Comparison of ENCODE assay signal across 8 cellular contexts in the genomic region with DNA sequence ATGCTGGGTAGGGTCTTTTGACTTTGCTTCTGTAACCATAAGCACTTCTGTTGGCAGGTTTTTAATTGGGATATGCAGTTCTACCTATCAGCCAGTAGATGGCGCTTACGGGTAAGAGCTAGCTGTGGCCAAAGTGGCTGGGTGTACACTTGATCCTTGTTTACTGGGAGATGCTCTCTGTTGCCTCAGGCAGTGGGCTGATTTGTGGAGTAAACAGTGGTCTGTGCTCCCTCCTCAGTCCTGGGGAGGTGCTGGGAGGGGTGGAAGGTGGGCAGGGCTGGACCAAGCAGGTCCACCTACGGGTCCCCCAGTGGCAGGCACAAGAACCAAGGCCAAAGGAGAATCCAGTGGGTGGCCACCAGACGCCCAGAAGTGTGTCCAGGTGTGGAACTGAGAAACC. TPM values are rescaled to one million over a fixed set of nuclear protein-coding genes. Genes with fewer than 3 reads are reported as not detected.
A peak's percentile ranks its signal among the peaks of the same experiment; 100 is the strongest.
DNase-seq lines count a peak whose midpoint lies in the region; ATAC-seq, FAIRE-seq and TF ChIP-seq lines count a peak whose summit lies in the region.

No MANE protein-coding gene starts in this region.

- H3K9me3 ChIP-seq in Karpas-422 (ENCODE audit: low read length): no peaks in the 10 kb centered on the region

- H3K27ac ChIP-seq in Karpas-422 (ENCODE audit: low read length): peak overlapping the region; percentile 25; the same call in 1 of the 2 replicates

- ATAC-seq in GM19463 (IDR thresholded peaks at IDR 0.05; ENCODE audit: unreplicated experiment): no peak

- H3K4me1 Mint-ChIP-seq in activated naive CD4-positive, alpha-beta T cell treated with anti-CD3 and anti-CD28 coated beads for 36 hours (ENCODE audit: low read depth): no peaks in the 10 kb centered on the region

- no peaks in the 10 kb centered on the region for H3K27me3 ChIP-seq in Karpas-422 (ENCODE audit: low read length)

- H3K4me3 ChIP-seq in Karpas-422 (ENCODE audit: low read length) (no peak overlapping the region), fibroblast of pulmonary artery (replicated peaks; ENCODE audit: low read depth, low read length) (no peak overlapping the region)

- H3K9me2 ChIP-seq in Karpas-422 (replicated peaks; ENCODE audit: insufficient read depth, low read length): no peaks in the 10 kb centered on the region

- no peak overlapping the region for H3K4me2 ChIP-seq in Karpas-422 (ENCODE audit: low read depth, low read length, poor library complexity, severe bottlenecking)

- H3K4me3 Mint-ChIP-seq in activated naive CD4-positive, alpha-beta T cell treated with anti-CD3 and anti-CD28 coated beads for 36 hours: no peak overlapping the region

- no peak overlapping the region for H3K27ac Mint-ChIP-seq in activated naive CD4-positive, alpha-beta T cell treated with anti-CD3 and anti-CD28 coated beads for 36 hours

- peaks cover 26% of the 10 kb centered on the region for H3K36me3 Mint-ChIP-seq in activated naive CD4-positive, alpha-beta T cell treated with anti-CD3 and anti-CD28 coated beads for 36 hours (ENCODE audit: low read depth)

- peaks cover 25% of the 10 kb centered on the region for H3K9me3 Mint-ChIP-seq in activated naive CD4-positive, alpha-beta T cell treated with anti-CD3 and anti-CD28 coated beads for 36 hours

- no peak overlapping the region for H2AFZ ChIP-seq in Karpas-422 (ENCODE audit: low read length)

- H3K4me1 ChIP-seq in Karpas-422 (ENCODE audit: low read length): peaks cover 15% of the 10 kb centered on the region

- CTCF ChIA-PET in activated naive CD4-positive, alpha-beta T cell treated with anti-CD3 and anti-CD28 coated beads for 36 hours (lab: Charles Lee): interaction anchor here (0.7 to 2.1 kb wide), 9 partner anchors 9 to 268 kb away, joined by 3 to 28 read pairs (median 3); no protein-coding TSS in a partner anchor

- peak; percentile 77 for TF ChIP-seq CTCF in fibroblast of pulmonary artery (IDR thresholded peaks at IDR 0.05; ENCODE audit: low read length, missing control alignments)

- peaks cover 44% of the 10 kb centered on the region for H4K20me1 ChIP-seq in Karpas-422 (ENCODE audit: insufficient read depth, low read depth, low read length)

- DNase-seq in activated naive CD4-positive, alpha-beta T cell treated with anti-CD3 and anti-CD28 coated beads for 36 hours: peak; percentile 21
- no peak for DNase-seq in activated naive CD4-positive, alpha-beta T cell treated with anti-CD3 and anti-CD28 coated beads, Interleukin-2, amount 50 U/mL, for 16 hours
- DNase-seq in Karpas-422 (peak; percentile 81), fibroblast of pulmonary artery (ENCODE audit: low read depth) (peak; percentile 50), pons (ENCODE audit: low spot score) (peak; percentile 25), HuH-7 (ENCODE audit: low spot score) (no peak)

- intact Hi-C loops in activated naive CD4-positive, alpha-beta T cell treated with anti-CD3 and anti-CD28 coated beads for 36 hours (cut with micrococcal nuclease): loop anchor here (1.0 to 5.0 kb wide), 2 partner anchors 234 to 314 kb away; partner anchors contain the start of gene TOR3A

- FAIRE-seq in TTC549 (lab: Jason Lieb, UNC): peak; percentile 52

- no peaks in the 10 kb centered on the region for H3K27me3 Mint-ChIP-seq in activated naive CD4-positive, alpha-beta T cell treated with anti-CD3 and anti-CD28 coated beads for 36 hours (ENCODE audit: low read depth)

- H3K79me2 ChIP-seq in Karpas-422 (ENCODE audit: low read length): peaks cover 100% of the 10 kb centered on the region

- peaks cover 70% of the 10 kb centered on the region for H3K36me3 ChIP-seq in Karpas-422 (ENCODE audit: insufficient read depth, low read length)

- no peak overlapping the region for H3K9ac ChIP-seq in Karpas-422 (ENCODE audit: low read length)

RNA-seq across cellular contexts. Expression of gene RALGPS2, which starts 43.4 kb away (rescaled TPM):
- total RNA-seq in activated naive CD4-positive, alpha-beta T cell treated with anti-CD3 and anti-CD28 coated beads for 36 hours: 1 to 10 TPM; 2.8 to 4.0 TPM
- 151 and 238 TPM in 2 replicates for total RNA-seq in Karpas-422 (2014; rRNA removed; shearing (Covaris generic); ENCODE audit: low replicate concordance)

Comparison
In these comparisons a context has a peak if more than half of its experiments do, and no peak if none do; other contexts are left out.
1. DNase-seq: peak in activated naive CD4-positive, alpha-beta T cell treated with anti-CD3 and anti-CD28 coated beads for 36 hours (single experiment), Karpas-422 (single experiment), fibroblast of pulmonary artery (single experiment) and pons (single experiment); none in activated naive CD4-positive, alpha-beta T cell treated with anti-CD3 and anti-CD28 coated beads, Interleukin-2, amount 50 U/mL, for 16 hours (single experiment) and HuH-7 (single experiment).
2. RNA of gene RALGPS2, which starts 43.4 kb away (total RNA-seq): 151 to 238 TPM in Karpas-422; 2.8 to 4.0 TPM in activated naive CD4-positive, alpha-beta T cell treated with anti-CD3 and anti-CD28 coated beads for 36 hours; every median in the first group is over 10 times any median in the second.